8 cellular contexts compared by ENCODE assay signal in genomic region chr12:113980537-113981337, GRCh38. TPM values are rescaled to one million over a fixed set of nuclear protein-coding genes. Genes with fewer than 3 reads are reported as not detected.
DNase-seq lines count a peak whose midpoint lies in the region; ATAC-seq and TF ChIP-seq lines count a peak whose summit lies in the region.

No MANE protein-coding gene starts in this region.

- peak; percentile 62 for DNase-seq in DMS153 treated with DMSO at 0.1 percent for 48 hours (lab: John Stamatoyannopoulos, UW; ENCODE audit: unreplicated experiment)
- DNase-seq in NCI-H345 (lab: John Stamatoyannopoulos, UW): peak; percentile 76
- peak; percentile 1 to 18 for DNase-seq in activated CD4-positive, alpha-beta T cell treated with anti-CD3 and anti-CD28 coated beads, Interleukin-2, amount 50 U/mL, for 48 hours
- DNase-seq in foreskin melanocyte: peak; percentile 36
- no peak for DNase-seq in osteocyte (ENCODE audit: extremely low spot score, unreplicated experiment)

- H3K27ac Mint-ChIP-seq in osteocyte (ENCODE audit: unreplicated experiment): no peak overlapping the region

- H3K36me3 Mint-ChIP-seq in osteocyte (ENCODE audit: unreplicated experiment): no peaks in the 10 kb centered on the region

- H3K9me3 Mint-ChIP-seq in osteocyte (ENCODE audit: unreplicated experiment): no peaks in the 10 kb centered on the region

- ATAC-seq in HG02870 (IDR thresholded peaks at IDR 0.05; ENCODE audit: unreplicated experiment) (peak; percentile 55), HG02623 (IDR thresholded peaks at IDR 0.05; ENCODE audit: unreplicated experiment) (no peak), HG03097 (IDR thresholded peaks at IDR 0.05; ENCODE audit: low FRiP score, unreplicated experiment) (no peak)

- peaks cover 11% of the 10 kb centered on the region for H3K27me3 Mint-ChIP-seq in osteocyte (ENCODE audit: unreplicated experiment)

- TF ChIP-seq CTCF in osteocyte (IDR thresholded peaks at IDR 0.05): peak; percentile 79

- no peak overlapping the region for H3K4me3 Mint-ChIP-seq in osteocyte (ENCODE audit: unreplicated experiment)

- H3K4me1 Mint-ChIP-seq in osteocyte (ENCODE audit: unreplicated experiment): no peaks in the 10 kb centered on the region

RNA-seq across cellular contexts. Expression of gene RBM19, which starts 14.6 kb away (rescaled TPM):
- total RNA-seq in osteocyte: 31.1 and 33.6 TPM in 2 replicates
